Comparison of ENCODE assay signal across 23 cellular contexts in genomic region chr19:40154121-40154680, GRCh38.
"Had no signal": no experiment of that assay in that cellular context is flagged by ENCODE, and none has a peak within 500 bp of the region (broad histone marks: within the 10 kb centered on the region; RNA-seq: fewer than 3 reads in every experiment).

No MANE protein-coding gene starts in this region.

- H3K9me3 ChIP-seq: breast epithelium, Peyer's patch had no signal

- H3K36me3 ChIP-seq: breast epithelium, Peyer's patch had no signal

- H3K36me3 Mint-ChIP-seq: activated naive CD4-positive, alpha-beta T cell treated with anti-CD3 and anti-CD28 coated beads, Interleukin-2, amount 50 U/mL, for 24 hours had no signal

- H3K27ac ChIP-seq: breast epithelium, Peyer's patch had no signal

- ATAC-seq: activated T-cell treated with anti-CD3 and anti-CD28 coated beads, Interleukin-2, amount 50 U/mL, for 72 hours; T-helper 17 cell had no signal

- H3K4me3 ChIP-seq: breast epithelium, Peyer's patch had no signal

- H3K27me3 Mint-ChIP-seq: activated B cell treated with CpG ODN at 0.5 μM for 24 hours; activated CD4-positive, alpha-beta T cell treated with anti-CD3 and anti-CD28 coated beads, Interleukin-2, amount 10 ng/mL, durations not matched to agents 24 days and 14 days; activated naive CD4-positive, alpha-beta T cell treated with anti-CD3 and anti-CD28 coated beads, Interleukin-2, amount 50 U/mL, for 24 hours; T-helper 17 cell had no signal

- H3K27me3 ChIP-seq: breast epithelium, Peyer's patch had no signal

- H3K27ac Mint-ChIP-seq: activated B cell treated with CpG ODN at 0.5 μM for 24 hours; activated CD4-positive, alpha-beta T cell treated with anti-CD3 and anti-CD28 coated beads, Interleukin-2, amount 10 ng/mL, durations not matched to agents 24 days and 14 days; activated naive CD4-positive, alpha-beta T cell treated with anti-CD3 and anti-CD28 coated beads, Interleukin-2, amount 50 U/mL, for 24 hours; activated T-cell treated with anti-CD3 and anti-CD28 coated beads, Interleukin-2, amount 50 U/mL, for 72 hours; activated T-helper 2 cell treated with anti-CD3 and anti-CD28 coated beads, Interferon-gamma antibody, Interleukin-2, Interleukin-4, amounts not matched to agents 10 μg/mL and 5 μg/mL and 100 μg/mL, durations not matched to agents 14 hours and 24 hours and 36 hours had no signal

- H3K9me3 Mint-ChIP-seq: activated B cell treated with CpG ODN at 0.5 μM for 24 hours; activated CD4-positive, alpha-beta T cell treated with anti-CD3 and anti-CD28 coated beads, Interleukin-2, amount 10 ng/mL, durations not matched to agents 24 days and 14 days; activated naive CD4-positive, alpha-beta T cell treated with anti-CD3 and anti-CD28 coated beads, Interleukin-2, amount 50 U/mL, for 24 hours; activated T-cell treated with anti-CD3 and anti-CD28 coated beads, Interleukin-2, amount 50 U/mL, for 72 hours; activated T-helper 2 cell treated with anti-CD3 and anti-CD28 coated beads, Interferon-gamma antibody, Interleukin-2, Interleukin-4, amounts not matched to agents 10 μg/mL and 5 μg/mL and 100 μg/mL, durations not matched to agents 14 hours and 24 hours and 36 hours had no signal

- H3K4me1 Mint-ChIP-seq: T-helper 17 cell had no signal

- H3K4me1 ChIP-seq: breast epithelium, Peyer's patch had no signal

- H3K4me3 Mint-ChIP-seq: activated B cell treated with CpG ODN at 0.5 μM for 24 hours; activated CD4-positive, alpha-beta T cell treated with anti-CD3 and anti-CD28 coated beads, Interleukin-2, amount 10 ng/mL, durations not matched to agents 24 days and 14 days; activated naive CD4-positive, alpha-beta T cell treated with anti-CD3 and anti-CD28 coated beads, Interleukin-2, amount 50 U/mL, for 24 hours; activated T-cell treated with anti-CD3 and anti-CD28 coated beads, Interleukin-2, amount 50 U/mL, for 72 hours; T-helper 17 cell had no signal

- DNase-seq: activated B cell treated with CpG ODN at 0.5 μM for 24 hours; activated CD4-positive, alpha-beta T cell treated with anti-CD3 and anti-CD28 coated beads for 1 hour; activated CD4-positive, alpha-beta T cell treated with anti-CD3 and anti-CD28 coated beads, Interleukin-2, amount 10 ng/mL, durations not matched to agents 24 days and 14 days; activated CD4-positive, alpha-beta T cell treated with anti-CD3 and anti-CD28 coated beads, Interleukin-2, amount 50 U/mL, for 48 hours; activated CD8-positive, alpha-beta memory T cell treated with anti-CD3 and anti-CD28 coated beads for 24 hours; activated naive CD4-positive, alpha-beta T cell; activated T-cell treated with anti-CD3 and anti-CD28 coated beads, Interleukin-2, amount 50 U/mL, for 72 hours; caudate nucleus; KG1; NCI-H1048; NCI-H1694; NCI-H2029; NCI-H510A treated with DMSO at 0.1 percent for 48 hours; NCI-H69; NK-92 treated with Interleukin-12 subunit alpha and Interleukin-12 subunit beta, amount 100 ng/mL, for 24 hours; OCI-M1; Peyer's patch; SIG-M5; T-helper 17 cell; T-helper 9 cell had no signal
